1 cellular context compared by ENCODE assay signal in genomic region chr15:69456208-69457166, GRCh38.
TF ChIP-seq lines count a peak whose summit lies in the region.

No MANE protein-coding gene starts in this region.

TF ChIP-seq in GM12878, 131 proteins besides CTCF, POLR2A, EP300 and RAD21:
- TF ChIP-seq ATF2 (IDR thresholded peaks at IDR 0.05; ENCODE audit: low read length) (peak; percentile 6; the same call in 1 of the 2 replicates), MYB (IDR thresholded peaks at IDR 0.05; ENCODE audit: borderline replicate concordance, low read depth, low read length) (no peak), POLR2AphosphoS5 (IDR thresholded peaks at IDR 0.05; ENCODE audit: low read length) (peak; percentile 72), SMAD5 (IDR thresholded peaks at IDR 0.05; ENCODE audit: low read depth) (peak; percentile 60; the same call in 1 of the 2 replicates), PKNOX1 (IDR thresholded peaks at IDR 0.05) (no peak), CREB1 (IDR thresholded peaks at IDR 0.05; ENCODE audit: low read depth) (peak; percentile 9; the same call in 1 of the 2 replicates), CHD2 (IDR thresholded peaks at IDR 0.05; ENCODE audit: borderline replicate concordance, low read depth, low read length) (no peak)
